Comparison of ENCODE assay signal across 2 cellular contexts in the genomic region with DNA sequence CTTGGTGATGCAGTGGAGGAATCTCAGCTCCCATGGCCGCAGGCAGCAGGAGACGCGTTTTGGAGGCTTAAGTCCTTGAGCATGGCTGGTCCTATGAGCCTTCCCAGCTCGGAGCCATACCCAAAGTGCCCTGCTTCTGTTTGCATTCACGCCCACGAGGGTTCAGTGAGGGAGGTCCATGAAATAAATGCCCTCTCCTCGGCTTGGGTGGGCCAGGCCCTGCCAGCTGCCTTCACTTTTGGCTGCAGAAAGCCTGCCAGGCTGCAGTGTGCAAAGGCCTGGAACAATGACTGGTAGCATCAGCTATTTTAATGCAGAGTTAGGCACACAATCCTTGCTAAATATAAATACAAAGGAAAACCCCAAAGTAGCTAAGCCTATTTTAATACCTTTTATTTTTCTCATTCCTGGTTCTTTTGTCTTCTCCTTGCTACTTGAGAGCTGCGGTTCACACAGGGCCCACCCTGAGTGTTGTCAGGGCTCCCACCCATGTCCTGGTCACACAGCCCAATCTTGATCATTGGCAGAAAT.
TF ChIP-seq lines count a peak whose summit lies in the region.

No MANE protein-coding gene starts in this region.

TF ChIP-seq in GM23338, 12 proteins besides CTCF, POLR2A, EP300 and RAD21 (continued from another document):
- no peak for TF ChIP-seq CREB1 (CRISPR knock-in tag; IDR thresholded peaks at IDR 0.05; ENCODE audit: low read depth)
- TF ChIP-seq, protein P1, sequence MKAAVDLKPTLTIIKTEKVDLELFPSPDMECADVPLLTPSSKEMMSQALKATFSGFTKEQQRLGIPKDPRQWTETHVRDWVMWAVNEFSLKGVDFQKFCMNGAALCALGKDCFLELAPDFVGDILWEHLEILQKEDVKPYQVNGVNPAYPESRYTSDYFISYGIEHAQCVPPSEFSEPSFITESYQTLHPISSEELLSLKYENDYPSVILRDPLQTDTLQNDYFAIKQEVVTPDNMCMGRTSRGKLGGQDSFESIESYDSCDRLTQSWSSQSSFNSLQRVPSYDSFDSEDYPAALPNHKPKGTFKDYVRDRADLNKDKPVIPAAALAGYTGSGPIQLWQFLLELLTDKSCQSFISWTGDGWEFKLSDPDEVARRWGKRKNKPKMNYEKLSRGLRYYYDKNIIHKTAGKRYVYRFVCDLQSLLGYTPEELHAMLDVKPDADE (IDR thresholded peaks at IDR 0.05), result no peak
- no peak for TF ChIP-seq EZH2 (IDR thresholded peaks at IDR 0.05; ENCODE audit: low read depth, unreplicated experiment)

TF ChIP-seq in GM12878, 131 proteins besides CTCF, POLR2A, EP300 and RAD21 (continued from another document):
- TF ChIP-seq POLR2AphosphoS5 (IDR thresholded peaks at IDR 0.05; ENCODE audit: low read length) (no peak), SMARCA5 (IDR thresholded peaks at IDR 0.05) (no peak), JUNB (IDR thresholded peaks at IDR 0.05) (no peak), POU2F2 (IDR thresholded peaks at IDR 0.05; ENCODE audit: borderline replicate concordance, low read depth, low read length) (no peak), CREM (IDR thresholded peaks at IDR 0.05; ENCODE audit: low read depth) (no peak), PAX8 (IDR thresholded peaks at IDR 0.05) (no peak), HDGF (IDR thresholded peaks at IDR 0.05) (no peak), RCOR1 (conservative IDR thresholded peaks at IDR 0.05; ENCODE audit: low read depth, low read length) (no peak), MTA2 (IDR thresholded peaks at IDR 0.05; ENCODE audit: low read depth) (no peak), WRNIP1 (IDR thresholded peaks at IDR 0.05; ENCODE audit: borderline replicate concordance, low read depth, low read length) (no peak)
